In the genomic region with DNA sequence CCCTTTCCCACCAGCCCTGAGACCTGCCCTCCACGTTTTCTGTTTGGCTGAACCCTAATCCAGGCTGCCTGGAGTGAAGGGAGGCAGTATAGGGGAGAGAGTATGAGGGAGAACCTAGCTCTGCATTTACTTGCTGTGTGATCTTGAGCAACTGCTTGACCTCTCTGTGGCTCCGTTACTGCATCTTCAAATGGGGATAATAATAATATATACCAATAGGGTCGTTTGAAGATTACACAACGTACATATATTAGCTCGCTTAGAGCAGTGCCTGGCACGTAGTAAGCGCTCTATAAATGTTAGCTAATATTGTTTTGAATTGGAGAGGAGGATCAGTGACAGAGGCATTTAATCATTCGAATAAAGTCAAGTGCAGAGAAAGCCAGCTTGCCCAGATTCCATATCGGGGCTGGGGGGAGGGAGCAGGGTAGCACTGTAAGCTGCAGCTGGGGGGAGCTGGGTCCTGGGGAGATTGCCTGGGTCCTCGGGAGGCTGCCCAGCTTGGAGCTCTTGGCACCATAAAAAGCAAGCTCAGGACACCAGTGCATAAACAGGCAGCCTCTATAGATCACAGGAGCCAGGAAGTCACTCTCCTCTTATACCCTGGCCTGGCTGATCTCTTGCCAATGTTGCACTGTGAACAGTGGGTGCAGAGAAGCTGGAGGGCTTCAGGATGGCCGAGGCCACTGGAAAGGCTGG, we compare ENCODE assay signal across 18 cellular contexts. TPM values are rescaled to one million over a fixed set of nuclear protein-coding genes. Genes with fewer than 3 reads are reported as not detected.
A peak's percentile ranks its signal among the peaks of the same experiment; 100 is the strongest.
DNase-seq lines count a peak whose midpoint lies in the region; ATAC-seq and TF ChIP-seq lines count a peak whose summit lies in the region.
"Had no signal": no experiment of that assay in that cellular context is flagged by ENCODE, and none has a peak within 500 bp of the region (broad histone marks: within the 10 kb centered on the region; RNA-seq: fewer than 3 reads in every experiment).

No MANE protein-coding gene starts in this region.

- H3K36me3 ChIP-seq in Panc1 (ENCODE audit: control insufficient read depth, insufficient read depth, low read length) (no peaks in the 10 kb centered on the region), heart left ventricle (no peaks in the 10 kb centered on the region), rectal smooth muscle tissue (ENCODE audit: control insufficient read depth, insufficient read depth, low read length) (no peaks in the 10 kb centered on the region)
- H3K36me3 ChIP-seq: colonic mucosa, left lung had no signal

- H3K4me1 ChIP-seq in Panc1 (ENCODE audit: control insufficient read depth, insufficient read depth, low read length): peaks cover 37% of the 10 kb centered on the region
- peaks cover 0 to 54% (median 20%) of the 10 kb centered on the region in 12 donors for H3K4me1 ChIP-seq in heart left ventricle
- peaks cover 26% of the 10 kb centered on the region for H3K4me1 ChIP-seq in rectal smooth muscle tissue (ENCODE audit: control insufficient read depth, insufficient read depth, low read length)
- H3K4me1 ChIP-seq: colonic mucosa, left lung had no signal

- H3K9me3 ChIP-seq in Panc1 (ENCODE audit: control insufficient read depth, insufficient read depth, low read depth, low read length): no peaks in the 10 kb centered on the region
- peaks cover 0 to under 1% (median 0%) of the 10 kb centered on the region in 12 donors for H3K9me3 ChIP-seq in heart left ventricle
- H3K9me3 ChIP-seq: colonic mucosa, left lung had no signal

- in situ Hi-C loops in Panc1 (cut with HindIII; ENCODE audit: low pct_unique_long_range_greater_than_20kb, low sequenced_read_pairs): no loop called here

- no peak for TF ChIP-seq POLR2A in heart left ventricle (IDR thresholded peaks at IDR 0.05)

- no peaks in the 10 kb centered on the region for H3K27me3 ChIP-seq in Panc1 (ENCODE audit: control insufficient read depth, insufficient read depth, low read length)
- no peaks in the 10 kb centered on the region for H3K27me3 ChIP-seq in heart left ventricle
- no peaks in the 10 kb centered on the region for H3K27me3 ChIP-seq in rectal smooth muscle tissue (ENCODE audit: control insufficient read depth, insufficient read depth, low read length)
- H3K27me3 ChIP-seq: colonic mucosa, left lung had no signal

- DNase-seq in DMS79 treated with DMSO at 0.1 percent for 48 hours (lab: John Stamatoyannopoulos, UW) (peak; percentile 76), Panc1 (ENCODE audit: low read depth, low spot score) (no peak), heart left ventricle (peak in 1 of 5 donors; percentile 39), 8988T (no peak)
- no peak for DNase-seq in activated naive CD4-positive, alpha-beta T cell (lab: John Stamatoyannopoulos, UW)
- DNase-seq: activated CD4-positive, alpha-beta T cell treated with anti-CD3 and anti-CD28 coated beads, Interleukin-2, amount 10 ng/mL, durations not matched to agents 7 days and 5 days; activated naive CD4-positive, alpha-beta T cell treated with Interleukin-2 at 50 U/mL for 16 hours; AML-193; colonic mucosa; GOT3; NCI-H2107; NK-92 treated with Interleukin-12 subunit alpha and Interleukin-12 subunit beta, amount 100 ng/mL, for 24 hours; stimulated activated CD4-positive, alpha-beta T cell treated with anti-CD3 and anti-CD28 coated beads, Interleukin-2, amount 100 ng/mL, for 24 hours had no signal

- no peak overlapping the region for H3K9ac ChIP-seq in rectal smooth muscle tissue (ENCODE audit: low read length)

- peak overlapping the region; percentile 77 for H3K27ac ChIP-seq in Panc1 (ENCODE audit: low read length)
- H3K27ac ChIP-seq in heart left ventricle: peak overlapping the region in 10 of 12 donors; percentile 44 to 81 (median 73)
- H3K27ac ChIP-seq in rectal smooth muscle tissue (ENCODE audit: low read depth, low read length): peak overlapping the region; percentile 57
- H3K27ac ChIP-seq: colonic mucosa, HL-60, left lung had no signal

- no peak overlapping the region for H3K4me3 ChIP-seq in Panc1 (ENCODE audit: low read depth in 2 of 2, low read length in 2 of 2)
- no peak overlapping the region for H3K4me3 ChIP-seq in heart left ventricle
- no peak overlapping the region for H3K4me3 ChIP-seq in rectal smooth muscle tissue (ENCODE audit: low read length)
- H3K4me3 ChIP-seq: colonic mucosa, left lung had no signal

- CTCF ChIA-PET in Panc1 (lab: Charles Lee): interaction anchor here (0.6 to 0.8 kb wide), 5 partner anchors 9 to 1983 kb away, joined by 3 to 6 read pairs (median 3); a partner anchor contains a TSS

- TF ChIP-seq CTCF in Panc1 (IDR thresholded peaks at IDR 0.05) (no peak), heart left ventricle (IDR thresholded peaks at IDR 0.05) (no peak)

- ATAC-seq in Panc1: peak; percentile 56
- ATAC-seq in heart left ventricle: peak in 2 of 4 donors; percentile 25 to 33
- no peak for ATAC-seq in HG03139 (IDR thresholded peaks at IDR 0.05; ENCODE audit: unreplicated experiment)
- ATAC-seq: left lung had no signal

- BruUV-seq in Panc1 (replicated peaks; lab: Mats Ljungman, UMichigan): no TSS peak

- intact Hi-C loops in Panc1 (cut with micrococcal nuclease; ENCODE audit: unreplicated experiment): no loop called here
- intact Hi-C loops in heart left ventricle (cut with DNase I): no loop called here

- POLR2A ChIA-PET in Panc1 (lab: Charles Lee): no interaction called here

- WGBS in heart left ventricle, 4 donors: 39 to 53% (median 46%) methylated on average over 10 to 11 of the region's 11 CpGs

RNA-seq across cellular contexts. Expression of a gene that starts 19.1 kb away (rescaled TPM):
- total RNA-seq in Panc1 (2021; ENCODE audit: unreplicated experiment): 32.8 TPM
- 44.4 TPM for polyA plus RNA-seq in Panc1 (2012; ENCODE audit: insufficient read length)
- 10 to 100 TPM in 1 of 9 donors, 1 to 10 TPM in 6, under 1 TPM in 2; 0.61 to 12.2 (median 2.1) TPM for total RNA-seq in heart left ventricle
- polyA plus RNA-seq in heart left ventricle: 1 to 10 TPM; 1.9 to 3.7 TPM
- total RNA-seq: activated CD4-positive, alpha-beta T cell treated with anti-CD3 and anti-CD28 coated beads, Interleukin-2, amount 10 ng/mL, durations not matched to agents 7 days and 5 days; osteoblast had no signal

RNA-seq across cellular contexts. Expression of a gene that starts 52.5 kb away (rescaled TPM):
- total RNA-seq in Panc1 (2021; ENCODE audit: unreplicated experiment) (67.3 TPM), heart left ventricle (10 to 100 TPM; 17.2 to 70.5 (median 27.2) TPM)
- polyA plus RNA-seq in Panc1 (2012; ENCODE audit: insufficient read length): 49.4 TPM
- 10 to 100 TPM; 14.4 to 28.3 TPM for polyA plus RNA-seq in heart left ventricle
